2 cellular contexts compared by ENCODE assay signal in the genomic region with DNA sequence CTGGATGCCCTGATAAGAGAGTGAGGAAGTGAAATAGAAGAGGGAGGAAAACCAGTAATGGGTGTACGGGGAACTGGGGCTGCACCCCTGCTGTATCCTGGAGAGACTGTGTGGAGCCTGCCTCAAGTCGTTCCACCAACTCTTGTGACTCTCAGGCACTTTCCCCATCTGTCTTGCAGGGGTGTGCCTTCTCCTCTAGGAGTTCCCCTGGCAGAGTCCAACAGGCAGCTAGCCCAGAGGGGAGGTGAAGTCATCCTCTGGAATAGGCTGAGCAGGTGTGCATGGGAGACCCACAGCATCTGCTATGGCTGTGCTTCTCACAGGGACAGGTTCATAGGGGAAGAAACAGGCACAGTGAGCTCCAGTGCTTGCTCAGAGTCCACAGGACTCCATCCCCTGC.
TF ChIP-seq lines count a peak whose summit lies in the region.

No MANE protein-coding gene starts in this region.

TF ChIP-seq in HEK293, 187 proteins besides CTCF, POLR2A, EP300 and RAD21:
- TF ChIP-seq KLF7 (tag by site-specific recombination; IDR thresholded peaks at IDR 0.05; ENCODE audit: borderline replicate concordance), result no peak
- peak; percentile 51; the same call in 1 of the 2 replicates for TF ChIP-seq SCRT1 (tag by site-specific recombination; IDR thresholded peaks at IDR 0.05; ENCODE audit: borderline replicate concordance)
- TF ChIP-seq PRDM10 (tag by site-specific recombination; IDR thresholded peaks at IDR 0.05), result peak; percentile 94
- peak; percentile 40; the same call in 1 of the 2 replicates for TF ChIP-seq ZNF10 (tag by site-specific recombination; IDR thresholded peaks at IDR 0.05)
- TF ChIP-seq SCRT2 (tag by site-specific recombination; IDR thresholded peaks at IDR 0.05), result peak; percentile 94
- TF ChIP-seq KLF9 (tag by site-specific recombination; IDR thresholded peaks at IDR 0.05; ENCODE audit: low read depth), result 0 out of 2 replicates have a peak, but pooled peaks have one; percentile 22

TF ChIP-seq in HepG2, 621 proteins besides CTCF, POLR2A, EP300 and RAD21:
- no peak for TF ChIP-seq REXO4 (CRISPR knock-in tag; IDR thresholded peaks at IDR 0.05; ENCODE audit: borderline replicate concordance)
- TF ChIP-seq E2F2 (CRISPR knock-in tag; IDR thresholded peaks at IDR 0.05; ENCODE audit: borderline replicate concordance), result no peak
- TF ChIP-seq GFI1 (CRISPR knock-in tag; IDR thresholded peaks at IDR 0.05; ENCODE audit: borderline replicate concordance), result no peak
- TF ChIP-seq ETV5 (CRISPR knock-in tag; IDR thresholded peaks at IDR 0.05; ENCODE audit: borderline replicate concordance), result no peak
- no peak for TF ChIP-seq SNAPC2 (CRISPR knock-in tag; IDR thresholded peaks at IDR 0.05)
- TF ChIP-seq ZC3H4 (CRISPR knock-in tag; IDR thresholded peaks at IDR 0.05; ENCODE audit: borderline replicate concordance), result no peak
- TF ChIP-seq, protein P1, sequence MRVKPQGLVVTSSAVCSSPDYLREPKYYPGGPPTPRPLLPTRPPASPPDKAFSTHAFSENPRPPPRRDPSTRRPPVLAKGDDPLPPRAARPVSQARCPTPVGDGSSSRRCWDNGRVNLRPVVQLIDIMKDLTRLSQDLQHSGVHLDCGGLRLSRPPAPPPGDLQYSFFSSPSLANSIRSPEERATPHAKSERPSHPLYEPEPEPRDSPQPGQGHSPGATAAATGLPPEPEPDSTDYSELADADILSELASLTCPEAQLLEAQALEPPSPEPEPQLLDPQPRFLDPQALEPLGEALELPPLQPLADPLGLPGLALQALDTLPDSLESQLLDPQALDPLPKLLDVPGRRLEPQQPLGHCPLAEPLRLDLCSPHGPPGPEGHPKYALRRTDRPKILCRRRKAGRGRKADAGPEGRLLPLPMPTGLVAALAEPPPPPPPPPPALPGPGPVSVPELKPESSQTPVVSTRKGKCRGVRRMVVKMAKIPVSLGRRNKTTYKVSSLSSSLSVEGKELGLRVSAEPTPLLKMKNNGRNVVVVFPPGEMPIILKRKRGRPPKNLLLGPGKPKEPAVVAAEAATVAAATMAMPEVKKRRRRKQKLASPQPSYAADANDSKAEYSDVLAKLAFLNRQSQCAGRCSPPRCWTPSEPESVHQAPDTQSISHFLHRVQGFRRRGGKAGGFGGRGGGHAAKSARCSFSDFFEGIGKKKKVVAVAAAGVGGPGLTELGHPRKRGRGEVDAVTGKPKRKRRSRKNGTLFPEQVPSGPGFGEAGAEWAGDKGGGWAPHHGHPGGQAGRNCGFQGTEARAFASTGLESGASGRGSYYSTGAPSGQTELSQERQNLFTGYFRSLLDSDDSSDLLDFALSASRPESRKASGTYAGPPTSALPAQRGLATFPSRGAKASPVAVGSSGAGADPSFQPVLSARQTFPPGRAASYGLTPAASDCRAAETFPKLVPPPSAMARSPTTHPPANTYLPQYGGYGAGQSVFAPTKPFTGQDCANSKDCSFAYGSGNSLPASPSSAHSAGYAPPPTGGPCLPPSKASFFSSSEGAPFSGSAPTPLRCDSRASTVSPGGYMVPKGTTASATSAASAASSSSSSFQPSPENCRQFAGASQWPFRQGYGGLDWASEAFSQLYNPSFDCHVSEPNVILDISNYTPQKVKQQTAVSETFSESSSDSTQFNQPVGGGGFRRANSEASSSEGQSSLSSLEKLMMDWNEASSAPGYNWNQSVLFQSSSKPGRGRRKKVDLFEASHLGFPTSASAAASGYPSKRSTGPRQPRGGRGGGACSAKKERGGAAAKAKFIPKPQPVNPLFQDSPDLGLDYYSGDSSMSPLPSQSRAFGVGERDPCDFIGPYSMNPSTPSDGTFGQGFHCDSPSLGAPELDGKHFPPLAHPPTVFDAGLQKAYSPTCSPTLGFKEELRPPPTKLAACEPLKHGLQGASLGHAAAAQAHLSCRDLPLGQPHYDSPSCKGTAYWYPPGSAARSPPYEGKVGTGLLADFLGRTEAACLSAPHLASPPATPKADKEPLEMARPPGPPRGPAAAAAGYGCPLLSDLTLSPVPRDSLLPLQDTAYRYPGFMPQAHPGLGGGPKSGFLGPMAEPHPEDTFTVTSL (CRISPR knock-in tag; IDR thresholded peaks at IDR 0.05; ENCODE audit: borderline replicate concordance), result no peak
- TF ChIP-seq TEAD3 (CRISPR knock-in tag; optimal IDR thresholded peaks at IDR 0.05; ENCODE audit: borderline replicate concordance), result no peak
TF ChIP-seq in HepG2: peak in this region for 0.
